ENCODE assay signal across 13 cellular contexts in the genomic region with DNA sequence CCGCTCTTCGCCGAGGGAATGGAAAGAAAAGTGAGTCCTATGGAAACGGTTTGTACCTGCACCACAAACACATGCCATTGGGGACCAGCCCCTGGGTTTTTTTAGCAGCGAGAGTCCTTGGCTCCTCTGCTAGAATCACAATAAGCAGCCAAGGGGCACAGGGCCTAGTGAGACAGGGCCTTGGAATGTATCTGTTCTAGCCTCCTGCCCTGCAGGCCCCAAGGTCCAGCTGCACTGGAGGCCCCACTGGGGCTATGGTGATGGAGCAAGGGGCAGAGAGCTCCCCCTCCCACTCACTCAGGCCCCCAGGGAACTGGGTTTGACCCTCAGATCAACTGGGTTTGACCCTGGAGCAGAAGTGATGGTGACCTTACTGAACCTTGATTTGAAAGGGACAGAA. TPM values are rescaled to one million over a fixed set of nuclear protein-coding genes. Genes with fewer than 3 reads are reported as not detected.
DNase-seq lines count a peak whose midpoint lies in the region; ATAC-seq and TF ChIP-seq lines count a peak whose summit lies in the region.
"Had no signal": no experiment of that assay in that cellular context is flagged by ENCODE, and none has a peak within 500 bp of the region (broad histone marks: within the 10 kb centered on the region; RNA-seq: fewer than 3 reads in every experiment).

No MANE protein-coding gene starts in this region.

- H3K36me3 ChIP-seq in PC-9 (ENCODE audit: low read depth) = no peaks in the 10 kb centered on the region
- H3K36me3 ChIP-seq in muscle layer of duodenum (ENCODE audit: control insufficient read depth in 1 of 2, insufficient read depth in 2 of 2, low read length in 2 of 2) = peaks cover 0 to 14% of the 10 kb centered on the region in 2 donors
- H3K36me3 ChIP-seq in tibial nerve = peaks cover 0 to 20% (median 0%) of the 10 kb centered on the region in 3 donors
- H3K36me3 ChIP-seq in SJCRH30 = no peaks in the 10 kb centered on the region

- H3K79me2 ChIP-seq in PC-9 (ENCODE audit: low read depth) = no peaks in the 10 kb centered on the region

- WGBS in tibial nerve, 2 donors = 53 to 54% methylated on average over 4 to 5 of the region's 5 CpGs

- H3K4me2 ChIP-seq in PC-9 = no peak overlapping the region

- POLR2A ChIA-PET in PC-9 (lab: Charles Lee; ENCODE audit: unreplicated experiment) = interaction anchor here (0.5 kb wide), 1 partner anchor 52 kb away, joined by 5 read pairs; no protein-coding TSS in a partner anchor

- TF ChIP-seq POLR2A in tibial nerve (IDR thresholded peaks at IDR 0.05) = no peak

- ATAC-seq in HG02571 (IDR thresholded peaks at IDR 0.05; ENCODE audit: unreplicated experiment) = no peak
- no peak for ATAC-seq in GM21576 (IDR thresholded peaks at IDR 0.05; ENCODE audit: unreplicated experiment)
- no peak for ATAC-seq in HG03135 (IDR thresholded peaks at IDR 0.05; ENCODE audit: unreplicated experiment)
- ATAC-seq: activated CD8-positive, alpha-beta memory T cell treated with anti-CD3 and anti-CD28 coated beads, Interleukin-2, amount 10 ng/mL, durations not matched to agents 7 days and 5 days had no signal

- no peak overlapping the region for H3K27ac ChIP-seq in PC-9
- H3K27ac ChIP-seq in muscle layer of duodenum (ENCODE audit: low read length) = peak overlapping the region; percentile 80
- peak overlapping the region; percentile 49 to 88 (median 74) for H3K27ac ChIP-seq in tibial nerve
- H3K27ac ChIP-seq in SJCRH30 = no peak overlapping the region

- peak in 1 of 2 donors; percentile 76 for TF ChIP-seq EP300 in tibial nerve (IDR thresholded peaks at IDR 0.05)

- CTCF ChIA-PET in PC-9 (lab: Charles Lee) = no interaction called here

- H3K4me3 ChIP-seq in PC-9 (no peak overlapping the region), muscle layer of duodenum (ENCODE audit: low read depth in 1 of 2, low read length in 2 of 2) (peak overlapping the region in 1 of 2 donors; percentile 25), tibial nerve (no peak overlapping the region), SJCRH30 (no peak overlapping the region)

- H3K9me2 ChIP-seq in PC-9 (ENCODE audit: insufficient read depth) = no peaks in the 10 kb centered on the region

- H3K27me3 ChIP-seq in PC-9 (ENCODE audit: insufficient read depth, low read depth) = no peaks in the 10 kb centered on the region
- H3K27me3 ChIP-seq in muscle layer of duodenum (ENCODE audit: low read depth, low read length) = no peaks in the 10 kb centered on the region
- H3K27me3 ChIP-seq in tibial nerve = no peaks in the 10 kb centered on the region
- peaks cover 3% of the 10 kb centered on the region; the same call in 1 of the 2 replicates for H3K27me3 ChIP-seq in SJCRH30

- TF ChIP-seq CTCF in PC-9 (conservative IDR thresholded peaks at IDR 0.05) (no peak), tibial nerve (IDR thresholded peaks at IDR 0.05) (no peak)

- no TSS peak for BruUV-seq in PC-9 (replicated peaks; lab: Mats Ljungman, UMichigan)

- H4K20me1 ChIP-seq in PC-9 (ENCODE audit: insufficient read depth) = no peaks in the 10 kb centered on the region

- intact Hi-C loops in PC-9 (cut with micrococcal nuclease; ENCODE audit: unreplicated experiment) = no loop called here

- H3F3A ChIP-seq in PC-9 (ENCODE audit: insufficient read depth, low read depth) = no peaks in the 10 kb centered on the region

- peak; percentile 16 to 31 for DNase-seq in PC-9
- peak; percentile 70 for DNase-seq in fibroblast of gingiva (ENCODE audit: low read depth)
- peak; percentile 60 to 76 for DNase-seq in tibial nerve (ENCODE audit: low spot score in 2 of 2)
- no peak for DNase-seq in SJCRH30
- DNase-seq: activated CD8-positive, alpha-beta memory T cell treated with anti-CD3 and anti-CD28 coated beads, Interleukin-2, amount 10 ng/mL, durations not matched to agents 7 days and 5 days; stimulated activated CD4-positive, alpha-beta T cell treated with anti-CD3 and anti-CD28 coated beads, Interleukin-12 subunit alpha, Interleukin-12 subunit beta, amount 100 ng/mL, for 4 hours had no signal

- H2AFZ ChIP-seq in PC-9 = no peak overlapping the region

- peaks cover 8% of the 10 kb centered on the region for H3K4me1 ChIP-seq in PC-9 (replicated peaks; ENCODE audit: insufficient read depth)
- H3K4me1 ChIP-seq in muscle layer of duodenum (ENCODE audit: control insufficient read depth in 1 of 2, insufficient read depth in 2 of 2, low read length in 2 of 2) = peaks cover 0 to 52% of the 10 kb centered on the region in 2 donors
- H3K4me1 ChIP-seq in tibial nerve = peaks cover 0 to 90% (median 36%) of the 10 kb centered on the region in 4 donors
- peaks cover 15% of the 10 kb centered on the region for H3K4me1 ChIP-seq in SJCRH30
- H3K4me1 ChIP-seq: Caco-2 had no signal

- H3K9me3 ChIP-seq in PC-9 (ENCODE audit: insufficient read depth, low read depth) (no peaks in the 10 kb centered on the region), muscle layer of duodenum (ENCODE audit: control insufficient read depth in 1 of 2, low read length in 2 of 2) (no peaks in the 10 kb centered on the region), tibial nerve (no peaks in the 10 kb centered on the region), SJCRH30 (replicated peaks) (no peaks in the 10 kb centered on the region)
- H3K9me3 ChIP-seq: Caco-2 had no signal

RNA-seq across cellular contexts. Expression of a gene that starts 14.4 kb away (rescaled TPM):
- total RNA-seq in PC-9 (2021) (22.4 and 28.6 TPM in 2 replicates), tibial nerve (10 to 100 TPM; 42.6 to 76.6 (median 66.4) TPM)
- 3.5 and 3.8 TPM in 2 replicates for total RNA-seq in SJCRH30 (2014; rRNA removed; shearing (Covaris generic))

RNA-seq across cellular contexts. Expression of a gene that starts 43.2 kb away (rescaled TPM):
- 0.53 and 0.74 TPM in 2 replicates for total RNA-seq in PC-9 (2021)
- 100 to 1,000 TPM in 2 of 4 donors, 10 to 100 TPM in 2; 86.9 to 165 (median 107) TPM for total RNA-seq in tibial nerve
- total RNA-seq in SJCRH30 (2014; rRNA removed; shearing (Covaris generic)) = not detected in 2 replicates
- total RNA-seq: activated CD8-positive, alpha-beta memory T cell treated with anti-CD3 and anti-CD28 coated beads, Interleukin-2, amount 10 ng/mL, durations not matched to agents 7 days and 5 days; HT-29; T-helper 2 cell treated with Interferon-gamma antibody and Interleukin-4, amounts not matched to agents 100 ng/mL and 5 ng/mL, for 36 hours had no signal

RNA-seq across cellular contexts. Expression of a gene that starts 52.2 kb away (rescaled TPM):
- total RNA-seq in PC-9 (2021) (55.7 and 60.4 TPM in 2 replicates), tibial nerve (10 to 100 TPM; 16.2 to 31.8 (median 21.0) TPM)
- total RNA-seq in SJCRH30 (2014; rRNA removed; shearing (Covaris generic)) = 86.8 and 89.5 TPM in 2 replicates

Comparison
In these comparisons a context has a peak if more than half of its experiments do, and no peak if none do; other contexts are left out.
1. DNase-seq: peak in PC-9 (2 of 2), fibroblast of gingiva (single experiment) and tibial nerve (2 of 2); none in SJCRH30 (0 of 2).
2. H3K27ac ChIP-seq: peak in muscle layer of duodenum (single experiment) and tibial nerve (4 of 4); none in PC-9 (single experiment) and SJCRH30 (single experiment).
3. RNA of a gene that starts 43.2 kb away (total RNA-seq): 86.9 to 165 TPM in tibial nerve; 0.53 to 0.74 TPM in PC-9 and not detected in SJCRH30; every median in the first group is over 10 times any median in the second.